10 cellular contexts compared by ENCODE assay signal in genomic region chr2:239268549-239268948, GRCh38.
DNase-seq lines count a peak whose midpoint lies in the region; ATAC-seq and TF ChIP-seq lines count a peak whose summit lies in the region.
"Had no signal": no experiment of that assay in that cellular context is flagged by ENCODE, and none has a peak within 500 bp of the region (broad histone marks: within the 10 kb centered on the region; RNA-seq: fewer than 3 reads in every experiment).

No MANE protein-coding gene starts in this region.

- H3K4me3 Mint-ChIP-seq in CD14-positive monocyte: peak overlapping the region in 1 of 2 donors; percentile 26
- no peak overlapping the region for H3K4me3 Mint-ChIP-seq in chondrocyte (ENCODE audit: unreplicated experiment)

- H3K27ac Mint-ChIP-seq in CD14-positive monocyte (peak overlapping the region; percentile 26 to 100 (median 84)), chondrocyte (ENCODE audit: unreplicated experiment) (peak overlapping the region; percentile 93)

- H3K27me3 ChIP-seq in IMR-90 (ENCODE audit: control insufficient read depth, insufficient read depth, low read length) (no peaks in the 10 kb centered on the region), osteoblast (ENCODE audit: insufficient read depth, low read length) (no peaks in the 10 kb centered on the region)
- H3K27me3 ChIP-seq: cardiac muscle cell had no signal

- WGBS in IMR-90 (ENCODE audit: extremely low coverage in 2 of 2, insufficient read length in 1 of 2), 2 experiments: 57% methylated on average over 1 of the region's 3 CpGs; no CpG with 5 or more reads in 1 of the 2 experiments

- dilution Hi-C loops in IMR-90 (cut with HindIII; ENCODE audit: low sequenced_read_pairs, unreplicated experiment): no loop called here

- peak overlapping the region; percentile 60; the same call in 1 of the 2 replicates for H3K27ac ChIP-seq in IMR-90 (ENCODE audit: insufficient read depth, low read length)
- H3K27ac ChIP-seq in osteoblast (ENCODE audit: low read depth, low read length): peak overlapping the region; percentile 86
- H3K27ac ChIP-seq: cardiac muscle cell had no signal

- no peak for TF ChIP-seq POLR2A in IMR-90 (IDR thresholded peaks at IDR 0.05; ENCODE audit: low read depth, low read length)

- H4K8ac ChIP-seq in IMR-90 (ENCODE audit: low read depth in 2 of 2, low read length in 2 of 2): peak overlapping the region; percentile 24 to 86; a peak in 2 of 4 replicates

- H3K36me3 Mint-ChIP-seq in CD14-positive monocyte (peaks cover 31 to 32% of the 10 kb centered on the region in 2 donors), chondrocyte (ENCODE audit: low read depth) (no peaks in the 10 kb centered on the region)

- peak overlapping the region; percentile 76 for H4K5ac ChIP-seq in IMR-90 (ENCODE audit: low read depth, low read length)

- H4K20me1 ChIP-seq in IMR-90 (ENCODE audit: insufficient read depth, low read length) (0 out of 2 replicates have a peak, but pooled peaks cover under 1% of the 10 kb centered on the region), osteoblast (ENCODE audit: insufficient read depth, low read length) (peaks cover 3% of the 10 kb centered on the region)

- ATAC-seq in IMR-90 (ENCODE audit: low read depth): no peak
- no peak for ATAC-seq in HG02610 (IDR thresholded peaks at IDR 0.05; ENCODE audit: unreplicated experiment)
- ATAC-seq in HG02840 (IDR thresholded peaks at IDR 0.05; ENCODE audit: low FRiP score, unreplicated experiment): no peak
- ATAC-seq in GM18907 (IDR thresholded peaks at IDR 0.05; ENCODE audit: unreplicated experiment): no peak

- H3K79me2 ChIP-seq in osteoblast (ENCODE audit: insufficient read depth, low read length): peaks cover 45% of the 10 kb centered on the region

- peak; percentile 43 for DNase-seq in CD14-positive monocyte (ENCODE audit: low spot score)
- no peak for DNase-seq in IMR-90
- DNase-seq in chondrocyte (ENCODE audit: low spot score): no peak
- peak; percentile 31 for DNase-seq in osteoblast (ENCODE audit: insufficient read length, low spot score, missing footprints)
- no peak for DNase-seq in posterior cingulate gyrus
- DNase-seq: KG1 had no signal

- H3K4me1 Mint-ChIP-seq in CD14-positive monocyte (peaks cover 92% of the 10 kb centered on the region), chondrocyte (ENCODE audit: low read depth) (peaks cover 63% of the 10 kb centered on the region)

- in situ Hi-C loops in IMR-90 (cut with MboI; ENCODE audit: low sequenced_read_pairs): no loop called here

- H3K79me1 ChIP-seq in IMR-90 (ENCODE audit: low read depth in 1 of 2, low read length in 2 of 2): peaks cover 50 to 84% of the 10 kb centered on the region in 2 experiments

- H2BK15ac ChIP-seq in IMR-90 (ENCODE audit: low read depth, low read length): 0 out of 3 replicates have a peak overlapping the region, but pooled peaks have one; percentile 22

- peak overlapping the region; percentile 50; the same call in 1 of the 2 replicates for H2BK20ac ChIP-seq in IMR-90 (ENCODE audit: low read depth, low read length)

- H3K36me3 ChIP-seq in IMR-90 (ENCODE audit: control insufficient read depth, insufficient read depth, low read length) (no peaks in the 10 kb centered on the region), osteoblast (ENCODE audit: insufficient read depth, low read length) (no peaks in the 10 kb centered on the region)
- H3K36me3 ChIP-seq: cardiac muscle cell had no signal

- no peak overlapping the region for H3K9ac ChIP-seq in IMR-90 (ENCODE audit: low read depth, low read length)

- peak overlapping the region; percentile 36 for H2BK5ac ChIP-seq in IMR-90 (ENCODE audit: low read depth, low read length, poor library complexity, severe bottlenecking)

- H3K4me3 ChIP-seq in IMR-90 (ENCODE audit: insufficient read depth, low read depth, low read length) (no peak overlapping the region), osteoblast (ENCODE audit: insufficient read depth, low read length) (no peak overlapping the region)
- H3K4me3 ChIP-seq: cardiac muscle cell had no signal

- CTCF ChIA-PET in IMR-90 (lab: Yijun Ruan, JAX): no interaction called here

- peak overlapping the region; percentile 58; the same call in 1 of the 2 replicates for H4K91ac ChIP-seq in IMR-90 (ENCODE audit: insufficient read depth, low read depth, low read length)

- H2BK120ac ChIP-seq in IMR-90 (ENCODE audit: low read depth, low read length): peak overlapping the region; percentile 70; the same call in 1 of the 2 replicates

- intact Hi-C loops in CD14-positive monocyte (cut with micrococcal nuclease) (loop anchor here (2.0 to 5.0 kb wide), 3 partner anchors 44 to 130 kb away; no protein-coding TSS in a partner anchor), IMR-90 (cut with micrococcal nuclease) (no loop called here), posterior cingulate gyrus (cut with DNase I) (no loop called here)

- peak overlapping the region; percentile 83 for H3K4ac ChIP-seq in IMR-90 (ENCODE audit: low read depth, low read length)

- POLR2A ChIA-PET in IMR-90 (lab: Charles Lee; ENCODE audit: unreplicated experiment): no interaction called here

- no peak overlapping the region for H2AK9ac ChIP-seq in IMR-90 (replicated peaks; ENCODE audit: low read depth, low read length, poor library complexity)

- TF ChIP-seq RAD21 in IMR-90 (IDR thresholded peaks at IDR 0.05; ENCODE audit: low read length): no peak

- BruUV-seq in IMR-90 (replicated peaks; lab: Mats Ljungman, UMichigan): no TSS peak

- H2AFZ ChIP-seq in IMR-90 (replicated peaks; ENCODE audit: low read length, poor library complexity) (no peak overlapping the region), osteoblast (ENCODE audit: low read length) (no peak overlapping the region)

- peaks cover 53% of the 10 kb centered on the region for H3K4me1 ChIP-seq in IMR-90 (ENCODE audit: control insufficient read depth, insufficient read depth, low read length)
- H3K4me1 ChIP-seq in osteoblast (ENCODE audit: insufficient read depth, low read length): peaks cover 47% of the 10 kb centered on the region

- H3K56ac ChIP-seq in IMR-90 (ENCODE audit: extremely low read depth, insufficient read depth, low read length): no peak overlapping the region

- H2AK5ac ChIP-seq in IMR-90 (ENCODE audit: low read depth, low read length): peak overlapping the region; percentile 82; the same call in 1 of the 2 replicates

- peak overlapping the region; percentile 48 for H3K14ac ChIP-seq in IMR-90 (replicated peaks; ENCODE audit: low read depth, low read length)

- H3K9me3 ChIP-seq in IMR-90 (ENCODE audit: control insufficient read depth, insufficient read depth, low read length) (no peaks in the 10 kb centered on the region), osteoblast (ENCODE audit: low read depth, low read length) (no peaks in the 10 kb centered on the region)

- H3K4me2 ChIP-seq in IMR-90 (ENCODE audit: low read depth, low read length) (no peak overlapping the region), osteoblast (ENCODE audit: insufficient read depth, low read length) (no peak overlapping the region)

- H3K18ac ChIP-seq in IMR-90 (ENCODE audit: low read depth, low read length): peak overlapping the region; percentile 57

- peaks cover 0 to 5% (median 3%) of the 10 kb centered on the region in 3 donors for H3K27me3 Mint-ChIP-seq in CD14-positive monocyte (ENCODE audit: low read depth in 3 of 3)
- no peaks in the 10 kb centered on the region for H3K27me3 Mint-ChIP-seq in chondrocyte (ENCODE audit: low read depth)

- TF ChIP-seq CTCF in CD14-positive monocyte (IDR thresholded peaks at IDR 0.05): no peak
- TF ChIP-seq CTCF in IMR-90 (conservative IDR thresholded peaks at IDR 0.05; ENCODE audit: low read depth, low read length): no peak
- no peak for TF ChIP-seq CTCF in chondrocyte (IDR thresholded peaks at IDR 0.05)
- no peak for TF ChIP-seq CTCF in osteoblast (IDR thresholded peaks at IDR 0.05; ENCODE audit: extremely low read depth, low read depth, low read length)

- H3K9me1 ChIP-seq in IMR-90 (ENCODE audit: insufficient read depth, low read length): peaks cover 32% of the 10 kb centered on the region

- no peak overlapping the region; the same call in 1 of the 2 replicates for H3K23ac ChIP-seq in IMR-90 (ENCODE audit: low read depth, low read length)

- peaks cover 0 to 1% (median 0%) of the 10 kb centered on the region in 7 donors for H3K9me3 Mint-ChIP-seq in CD14-positive monocyte
- no peaks in the 10 kb centered on the region for H3K9me3 Mint-ChIP-seq in chondrocyte (ENCODE audit: low read depth)

TF ChIP-seq in IMR-90, 13 proteins besides CTCF, POLR2A, EP300 and RAD21 (continues in another document):
- TF ChIP-seq MAZ (IDR thresholded peaks at IDR 0.05; ENCODE audit: borderline replicate concordance, low read depth, low read length) (no peak), USF2 (IDR thresholded peaks at IDR 0.05; ENCODE audit: low read depth, low read length) (no peak), RFX5 (IDR thresholded peaks at IDR 0.05; ENCODE audit: low read depth, low read length) (no peak), CEBPB (IDR thresholded peaks at IDR 0.05; ENCODE audit: low read depth, low read length) (no peak), ELK1 (IDR thresholded peaks at IDR 0.05; ENCODE audit: borderline replicate concordance, low read depth, low read length) (no peak), RCOR1 (IDR thresholded peaks at IDR 0.05; ENCODE audit: insufficient replicate concordance, low read length) (no peak), MXI1 (IDR thresholded peaks at IDR 0.05; ENCODE audit: borderline replicate concordance, low read depth, low read length) (no peak), NFE2L2 (IDR thresholded peaks at IDR 0.05; ENCODE audit: low read depth, low read length) (no peak), FOS (IDR thresholded peaks at IDR 0.05; ENCODE audit: low read depth, low read length) (no peak), CHD1 (IDR thresholded peaks at IDR 0.05; ENCODE audit: low read depth, low read length) (no peak), SMC3 (IDR thresholded peaks at IDR 0.05; ENCODE audit: low read depth, low read length) (no peak), MAFK (IDR thresholded peaks at IDR 0.05; ENCODE audit: low read depth, low read length) (no peak)

Comparison
In these comparisons a context has a peak if more than half of its experiments do, and no peak if none do; other contexts are left out.
1. DNase-seq: peak in CD14-positive monocyte (single experiment) and osteoblast (single experiment); none in IMR-90 (single experiment), chondrocyte (single experiment) and posterior cingulate gyrus (0 of 10).
2. intact Hi-C loops: an anchor here in CD14-positive monocyte (2.0 to 5.0 kb wide); none called in IMR-90 and posterior cingulate gyrus.